8 cellular contexts compared by ENCODE assay signal in genomic region chr22:31629741-31630184, GRCh38. TPM values are rescaled to one million over a fixed set of nuclear protein-coding genes. Genes with fewer than 3 reads are reported as not detected.
DNase-seq lines count a peak whose midpoint lies in the region; ATAC-seq and TF ChIP-seq lines count a peak whose summit lies in the region.

No MANE protein-coding gene starts in this region.

- H3K79me2 ChIP-seq in Karpas-422 (ENCODE audit: low read length), result peaks cover 81% of the 10 kb centered on the region

- H4K20me1 ChIP-seq in Karpas-422 (ENCODE audit: insufficient read depth, low read depth, low read length), result peaks cover 41% of the 10 kb centered on the region

- H3K4me1 Mint-ChIP-seq in naive thymus-derived CD4-positive, alpha-beta T cell, result peaks cover 23 to 63% (median 38%) of the 10 kb centered on the region in 7 donors

- POLR2A ChIA-PET in naive thymus-derived CD4-positive, alpha-beta T cell (lab: Charles Lee), result interaction anchor here (0.9 to 2.0 kb wide), 12 partner anchors 9 to 343 kb away, joined by 3 to 12 read pairs (median 5); partner anchors contain the start of genes PIK3IP1 and PISD

- H3K27me3 Mint-ChIP-seq in naive thymus-derived CD4-positive, alpha-beta T cell, result no peaks in the 10 kb centered on the region

- peak overlapping the region; percentile 74 for H3K4me3 ChIP-seq in AG10803 (ENCODE audit: low read length)
- peak overlapping the region; percentile 92 for H3K4me3 ChIP-seq in Karpas-422 (ENCODE audit: low read length)
- H3K4me3 ChIP-seq in colonic mucosa, result peak overlapping the region; percentile 62
- H3K4me3 ChIP-seq in naive thymus-derived CD4-positive, alpha-beta T cell (ENCODE audit: low read length), result peak overlapping the region; percentile 74

- intact Hi-C loops in colonic mucosa (cut with DNase I), result no loop called here
- intact Hi-C loops in naive thymus-derived CD4-positive, alpha-beta T cell (cut with micrococcal nuclease), result loop anchor here (1.0 to 10.0 kb wide), 13 partner anchors 33 to 525 kb away; partner anchors contain the start of genes DRG1 (in 2 of the 2), EIF4ENIF1 (in 2 of the 2), PISD (in 2 of the 2) and SFI1 (in 2 of the 2)

- H3K27ac Mint-ChIP-seq in naive thymus-derived CD4-positive, alpha-beta T cell, result peak overlapping the region; percentile 77 to 96 (median 91)

- H3K9me2 ChIP-seq in Karpas-422 (replicated peaks; ENCODE audit: insufficient read depth, low read length), result no peaks in the 10 kb centered on the region

- H3K9me3 ChIP-seq in Karpas-422 (ENCODE audit: low read length) (no peaks in the 10 kb centered on the region), colonic mucosa (no peaks in the 10 kb centered on the region)
- no peaks in the 10 kb centered on the region for H3K9me3 ChIP-seq in naive thymus-derived CD4-positive, alpha-beta T cell (ENCODE audit: control insufficient read depth in 2 of 3, low read length in 3 of 3)

- TF ChIP-seq CTCF in AG10803 (conservative IDR thresholded peaks at IDR 0.05; ENCODE audit: low read length), result no peak
- no peak for TF ChIP-seq CTCF in colonic mucosa (IDR thresholded peaks at IDR 0.05)

- peaks cover 0 to 6% (median 0%) of the 10 kb centered on the region in 11 donors for H3K9me3 Mint-ChIP-seq in naive thymus-derived CD4-positive, alpha-beta T cell

- ATAC-seq in naive thymus-derived CD4-positive, alpha-beta T cell, result no peak
- ATAC-seq in HG03280 (IDR thresholded peaks at IDR 0.05; ENCODE audit: unreplicated experiment), result no peak

- H2AFZ ChIP-seq in Karpas-422 (ENCODE audit: low read length), result no peak overlapping the region

- peaks cover 42% of the 10 kb centered on the region for H3K4me1 ChIP-seq in Karpas-422 (ENCODE audit: low read length)
- H3K4me1 ChIP-seq in colonic mucosa, result peaks cover 6% of the 10 kb centered on the region
- peaks cover 16 to 19% of the 10 kb centered on the region in 2 donors for H3K4me1 ChIP-seq in naive thymus-derived CD4-positive, alpha-beta T cell (ENCODE audit: control insufficient read depth in 2 of 2, insufficient read depth in 2 of 2, low read length in 2 of 2)

- H3K4me2 ChIP-seq in Karpas-422 (ENCODE audit: low read depth, low read length, poor library complexity, severe bottlenecking), result peak overlapping the region; percentile 84

- DNase-seq in AG10803 (ENCODE audit: low read depth) (no peak), Karpas-422 (no peak), colonic mucosa (no peak), activated gamma-delta T cell treated with Interleukin-2 at 50 U/mL for 16 hours (no peak), SHP77 treated with DMSO at 0.1 percent for 48 hours (lab: John Stamatoyannopoulos, UW) (no peak), mesenteric fat pad (ENCODE audit: low spot score) (no peak)
- DNase-seq in naive thymus-derived CD4-positive, alpha-beta T cell, result peak in 1 of 9 donors; percentile 23

- peak overlapping the region; percentile 86 for H3K27ac ChIP-seq in Karpas-422 (ENCODE audit: low read length)
- H3K27ac ChIP-seq in colonic mucosa, result peak overlapping the region; percentile 70
- H3K27ac ChIP-seq in naive thymus-derived CD4-positive, alpha-beta T cell (ENCODE audit: low read depth, low read length), result peak overlapping the region; percentile 95

- H3K9ac ChIP-seq in Karpas-422 (ENCODE audit: low read length) (peak overlapping the region; percentile 81), colonic mucosa (ENCODE audit: low read depth in 2 of 2, low read length in 2 of 2) (peak overlapping the region; percentile 68 to 70)

- peak overlapping the region; percentile 61 to 92 (median 85) for H3K4me3 Mint-ChIP-seq in naive thymus-derived CD4-positive, alpha-beta T cell

- H3K27me3 ChIP-seq in Karpas-422 (ENCODE audit: low read length) (no peaks in the 10 kb centered on the region), colonic mucosa (no peaks in the 10 kb centered on the region)
- no peaks in the 10 kb centered on the region for H3K27me3 ChIP-seq in naive thymus-derived CD4-positive, alpha-beta T cell (ENCODE audit: control insufficient read depth in 2 of 2, insufficient read depth in 2 of 2, low read length in 2 of 2)

- H3K36me3 ChIP-seq in Karpas-422 (ENCODE audit: insufficient read depth, low read length), result no peaks in the 10 kb centered on the region
- H3K36me3 ChIP-seq in colonic mucosa, result no peaks in the 10 kb centered on the region
- H3K36me3 ChIP-seq in naive thymus-derived CD4-positive, alpha-beta T cell (ENCODE audit: control insufficient read depth in 2 of 3, insufficient read depth in 3 of 3, low read length in 3 of 3), result no peaks in the 10 kb centered on the region

- peaks cover 0 to 3% (median 0%) of the 10 kb centered on the region in 5 donors for H3K36me3 Mint-ChIP-seq in naive thymus-derived CD4-positive, alpha-beta T cell

- CTCF ChIA-PET in naive thymus-derived CD4-positive, alpha-beta T cell (lab: Charles Lee), result interaction anchor here (0.7 to 2.8 kb wide), 2 partner anchors 44 to 73 kb away, joined by 3 to 16 read pairs; no protein-coding TSS in a partner anchor

RNA-seq across cellular contexts. Expression of gene PISD, which starts 32.3 kb away (rescaled TPM):
- 31.6 and 45.8 TPM in 2 replicates for total RNA-seq in Karpas-422 (2014; rRNA removed; shearing (Covaris generic); ENCODE audit: low replicate concordance)
- 10 to 100 TPM; 30.8 to 48.1 TPM for total RNA-seq in colonic mucosa
- total RNA-seq in naive thymus-derived CD4-positive, alpha-beta T cell, result 10 to 100 TPM; 29.7 to 47.8 (median 35.5) TPM
- 10 to 100 TPM; 15.3 to 18.8 TPM for polyA plus RNA-seq in naive thymus-derived CD4-positive, alpha-beta T cell
- 138 TPM for total RNA-seq in mesenteric fat pad
